In genomic region chr1:19643602-19644419, GRCh38 we compare ENCODE assay signal across 7 cellular contexts. TPM values are rescaled to one million over a fixed set of nuclear protein-coding genes. Genes with fewer than 3 reads are reported as not detected.
DNase-seq lines count a peak whose midpoint lies in the region; ATAC-seq and TF ChIP-seq lines count a peak whose summit lies in the region.

NBL1 (plus strand) TSS chr1:19644311; CDS start chr1:19655031, 10,720 bp downstream.

- no peaks in the 10 kb centered on the region for H3K79me2 ChIP-seq in OCI-LY1 (ENCODE audit: insufficient read depth, low read length)

- H3K27ac Mint-ChIP-seq in naive thymus-derived CD8-positive, alpha-beta T cell, result peak within 1 kb of the TSS; percentile 76 to 98 (median 94)

- H3F3A ChIP-seq in OCI-LY1 (ENCODE audit: insufficient read depth, low read length), result no peaks in the 10 kb centered on the region

- H3K36me3 ChIP-seq in OCI-LY1 (ENCODE audit: insufficient read depth, low read length), result no peaks in the 10 kb centered on the region

- H3K9me2 ChIP-seq in OCI-LY1 (ENCODE audit: low read depth, low read length), result no peaks in the 10 kb centered on the region

- H3K4me3 ChIP-seq in OCI-LY1 (ENCODE audit: low read depth, low read length, poor library complexity, severe bottlenecking) (peak within 1 kb of the TSS; percentile 63), fibroblast of mammary gland (ENCODE audit: control insufficient read depth, low read depth, low read length) (peak within 1 kb of the TSS; percentile 84)

- peak within 1 kb of the TSS; percentile 71 for H3K4me2 ChIP-seq in OCI-LY1 (ENCODE audit: low read length)

- no peaks in the 10 kb centered on the region for H4K20me1 ChIP-seq in OCI-LY1 (ENCODE audit: insufficient read depth, low read length)

- no peak within 1 kb of the TSS for H2AFZ ChIP-seq in OCI-LY1 (ENCODE audit: low read length)

- peak within 1 kb of the TSS; percentile 93 to 99 (median 96) for H3K4me3 Mint-ChIP-seq in naive thymus-derived CD8-positive, alpha-beta T cell

- H3K27me3 ChIP-seq in OCI-LY1 (ENCODE audit: insufficient read depth, low read length), result no peaks in the 10 kb centered on the region; the same call in 1 of the 2 replicates

- DNase-seq in activated T-helper 1 cell treated with anti-CD3 and anti-CD28 coated beads, Interleukin-2, amount 50 U/mL, for 16 hours (ENCODE audit: low read depth in 1 of 2, low spot score in 1 of 2), result peak; percentile 45 to 64
- peak; percentile 48 for DNase-seq in fibroblast of mammary gland (ENCODE audit: low read depth)
- peak; percentile 54 to 87 (median 78) for DNase-seq in naive thymus-derived CD8-positive, alpha-beta T cell
- peak; percentile 75 for DNase-seq in stimulated activated naive CD4-positive, alpha-beta T cell treated with Interleukin-2 at 50 U/mL for 16 hours (lab: John Stamatoyannopoulos, UW)

- H3K36me3 Mint-ChIP-seq in naive thymus-derived CD8-positive, alpha-beta T cell, result peaks cover 0 to 2% (median 0%) of the 10 kb centered on the region in 3 donors

- TF ChIP-seq CTCF in OCI-LY1 (IDR thresholded peaks at IDR 0.05; ENCODE audit: low read length) (no peak), fibroblast of mammary gland (conservative IDR thresholded peaks at IDR 0.05; ENCODE audit: control insufficient read depth, insufficient read depth, low read depth, low read length) (no peak)

- peaks cover 14 to 35% (median 33%) of the 10 kb centered on the region in 4 donors for H3K4me1 Mint-ChIP-seq in naive thymus-derived CD8-positive, alpha-beta T cell

- H3K9me3 Mint-ChIP-seq in naive thymus-derived CD8-positive, alpha-beta T cell, result no peaks in the 10 kb centered on the region

- ATAC-seq in GM21786 (IDR thresholded peaks at IDR 0.05; ENCODE audit: unreplicated experiment) (peak; percentile 47), HG02938 (IDR thresholded peaks at IDR 0.05; ENCODE audit: unreplicated experiment) (no peak)
- peak; percentile 85 to 86 for ATAC-seq in naive thymus-derived CD8-positive, alpha-beta T cell

- peak within 1 kb of the TSS; percentile 59 for H3K9ac ChIP-seq in OCI-LY1 (ENCODE audit: low read length)

- peaks cover 37% of the 10 kb centered on the region for H3K4me1 ChIP-seq in OCI-LY1 (ENCODE audit: insufficient read depth, low read length, severe bottlenecking)

- peaks cover 0 to 18% (median 0%) of the 10 kb centered on the region in 5 donors for H3K27me3 Mint-ChIP-seq in naive thymus-derived CD8-positive, alpha-beta T cell

- H3K27ac ChIP-seq in OCI-LY1 (ENCODE audit: low read depth, low read length, poor library complexity, severe bottlenecking), result no peak within 1 kb of the TSS

- POLR2A ChIA-PET in naive thymus-derived CD8-positive, alpha-beta T cell (lab: Charles Lee), result interaction anchor here (0.9 to 7.1 kb wide), 7 partner anchors 16 to 175 kb away, joined by 3 to 59 read pairs (median 4); partner anchors contain the start of gene CAPZB

- no peaks in the 10 kb centered on the region for H3K9me3 ChIP-seq in OCI-LY1 (ENCODE audit: low read length)

RNA-seq across cellular contexts. Expression of gene NBL1, which starts in this region (rescaled TPM):
- 10 to 100 TPM; 17.6 to 19.3 TPM for total RNA-seq in naive thymus-derived CD8-positive, alpha-beta T cell
- 10 to 100 TPM in 1 of 3 donors, 1 to 10 TPM in 2; 7.7 to 14.0 (median 8.6) TPM for polyA plus RNA-seq in naive thymus-derived CD8-positive, alpha-beta T cell
